8 cellular contexts compared by ENCODE assay signal in genomic region chr2:221573430-221574230, GRCh38. TPM values are rescaled to one million over a fixed set of nuclear protein-coding genes. Genes with fewer than 3 reads are reported as not detected.
DNase-seq lines count a peak whose midpoint lies in the region; ATAC-seq and TF ChIP-seq lines count a peak whose summit lies in the region.

No MANE protein-coding gene starts in this region.

- H3K4me3 ChIP-seq in WI38 (ENCODE audit: low read depth, low read length) (peak overlapping the region; percentile 75), cardiac fibroblast (replicated peaks in 1 of 2; ENCODE audit: low read depth in 2 of 2, low read length in 2 of 2) (peak overlapping the region; percentile 61 to 64)

- peak; percentile 60 for DNase-seq in A172 (ENCODE audit: low spot score)
- peak; percentile 52 for DNase-seq in NCI-H2107 treated with DMSO at 0.1 percent for 48 hours (lab: John Stamatoyannopoulos, UW; ENCODE audit: unreplicated experiment)
- DNase-seq in cardiac fibroblast (ENCODE audit: low read depth in 2 of 2) = peak; percentile 67 to 79
- DNase-seq in iris pigment epithelial cell (ENCODE audit: low read depth) = peak; percentile 78
- peak; percentile 65 to 74 for DNase-seq in stimulated activated CD4-positive, alpha-beta T cell treated with anti-CD3 and anti-CD28 coated beads, Interleukin-12 subunit alpha, Interleukin-12 subunit beta, amount 100 ng/mL, for 24 hours (ENCODE audit: low read depth in 2 of 2)

- peak; percentile 69 for ATAC-seq in GM18511 (IDR thresholded peaks at IDR 0.05; ENCODE audit: unreplicated experiment)
- peak; percentile 65 for ATAC-seq in HG03045 (IDR thresholded peaks at IDR 0.05; ENCODE audit: unreplicated experiment)

- TF ChIP-seq CTCF in WI38 (IDR thresholded peaks at IDR 0.05; ENCODE audit: low read depth, low read length) = peak; percentile 92
- TF ChIP-seq CTCF in cardiac fibroblast (IDR thresholded peaks at IDR 0.05; ENCODE audit: low read depth, low read length) = peak; percentile 84

RNA-seq across cellular contexts. Expression of gene EPHA4, which starts 1.5 kb away (rescaled TPM):
- total RNA-seq in A172 (2014; rRNA removed; shearing (Covaris generic)) = 28.1 and 32.9 TPM in 2 replicates

Comparison
In these comparisons a context has a peak if more than half of its experiments do, and no peak if none do; other contexts are left out.
1. Peak in every context shown above with its lines: DNase-seq, ATAC-seq and H3K4me3 ChIP-seq.